ENCODE assay signal across 8 cellular contexts in genomic region chr17:57357392-57357784, GRCh38.
DNase-seq lines count a peak whose midpoint lies in the region; ATAC-seq and TF ChIP-seq lines count a peak whose summit lies in the region.

No MANE protein-coding gene starts in this region.

- no peak overlapping the region for H3K9ac ChIP-seq in liver (ENCODE audit: low read depth in 1 of 2, low read length in 2 of 2)

- no peaks in the 10 kb centered on the region for H3K9me3 Mint-ChIP-seq in activated CD4-positive, alpha-beta T cell treated with anti-CD3 and anti-CD28 coated beads, Interleukin-2, amount 10 ng/mL, durations not matched to agents 7 days and 5 days
- no peaks in the 10 kb centered on the region for H3K9me3 Mint-ChIP-seq in activated T-helper 17 cell treated with anti-CD3 and anti-CD28 coated beads, Interleukin-2, amount 50 U/mL, for 72 hours

- no peak overlapping the region for H3K27ac ChIP-seq in liver (ENCODE audit: low read depth in 1 of 2, low read length in 2 of 2)

- no peaks in the 10 kb centered on the region for H3K9me3 ChIP-seq in liver (ENCODE audit: control insufficient read depth in 4 of 4, low read length in 3 of 4)

- CTCF ChIA-PET in activated CD4-positive, alpha-beta T cell treated with anti-CD3 and anti-CD28 coated beads, Interleukin-2, amount 10 ng/mL, durations not matched to agents 7 days and 5 days (lab: Charles Lee) = interaction anchor here (1.1 kb wide), 1 partner anchor 114 kb away, joined by 3 read pairs; no protein-coding TSS in a partner anchor

- peak in 1 of 2 donors; percentile 32 for TF ChIP-seq RAD21 in liver (IDR thresholded peaks at IDR 0.05)

- peak; percentile 55 for ATAC-seq in HG03196 (IDR thresholded peaks at IDR 0.05; ENCODE audit: unreplicated experiment)
- ATAC-seq in activated T-helper 17 cell treated with anti-CD3 and anti-CD28 coated beads, Interleukin-2, amount 50 U/mL, for 72 hours (replicated peaks) = no peak

- no peaks in the 10 kb centered on the region for H3K36me3 ChIP-seq in liver (ENCODE audit: control insufficient read depth in 4 of 4, insufficient read depth in 3 of 4, low read depth in 1 of 4, low read length in 3 of 4)

- H3K36me3 Mint-ChIP-seq in activated CD4-positive, alpha-beta T cell treated with anti-CD3 and anti-CD28 coated beads, Interleukin-2, amount 10 ng/mL, durations not matched to agents 7 days and 5 days (ENCODE audit: low read depth) = peaks cover 10% of the 10 kb centered on the region
- peaks cover 12% of the 10 kb centered on the region for H3K36me3 Mint-ChIP-seq in activated T-helper 17 cell treated with anti-CD3 and anti-CD28 coated beads, Interleukin-2, amount 50 U/mL, for 72 hours (ENCODE audit: low read depth)

- TF ChIP-seq CTCF in liver (IDR thresholded peaks at IDR 0.05; ENCODE audit: low read depth, low read length, missing input control) = no peak

- H3K27ac Mint-ChIP-seq in activated CD4-positive, alpha-beta T cell treated with anti-CD3 and anti-CD28 coated beads, Interleukin-2, amount 10 ng/mL, durations not matched to agents 7 days and 5 days = peak overlapping the region; percentile 15
- H3K27ac Mint-ChIP-seq in activated T-helper 17 cell treated with anti-CD3 and anti-CD28 coated beads, Interleukin-2, amount 50 U/mL, for 72 hours = peak overlapping the region; percentile 74

- no peak overlapping the region for H3K4me3 ChIP-seq in liver (ENCODE audit: low read depth in 1 of 3, low read length in 3 of 3)

- POLR2A ChIA-PET in activated CD4-positive, alpha-beta T cell treated with anti-CD3 and anti-CD28 coated beads, Interleukin-2, amount 10 ng/mL, durations not matched to agents 7 days and 5 days (lab: Charles Lee) = interaction anchor here (0.7 kb wide), 1 partner anchor 79 kb away, joined by 3 read pairs; no protein-coding TSS in a partner anchor

- peaks cover 47% of the 10 kb centered on the region for H3K4me1 Mint-ChIP-seq in activated CD4-positive, alpha-beta T cell treated with anti-CD3 and anti-CD28 coated beads, Interleukin-2, amount 10 ng/mL, durations not matched to agents 7 days and 5 days
- H3K4me1 Mint-ChIP-seq in activated T-helper 17 cell treated with anti-CD3 and anti-CD28 coated beads, Interleukin-2, amount 50 U/mL, for 72 hours = peaks cover 42% of the 10 kb centered on the region

- WGBS in liver = 71% methylated on average over 11 of the region's 11 CpGs

- H3K4me3 Mint-ChIP-seq in activated CD4-positive, alpha-beta T cell treated with anti-CD3 and anti-CD28 coated beads, Interleukin-2, amount 10 ng/mL, durations not matched to agents 7 days and 5 days = no peak overlapping the region
- no peak overlapping the region for H3K4me3 Mint-ChIP-seq in activated T-helper 17 cell treated with anti-CD3 and anti-CD28 coated beads, Interleukin-2, amount 50 U/mL, for 72 hours

- H3K4me1 ChIP-seq in liver (ENCODE audit: control insufficient read depth in 4 of 4, insufficient read depth in 4 of 4, low read length in 3 of 4) = peaks cover 0 to 3% (median 0%) of the 10 kb centered on the region in 4 donors

- DNase-seq in activated CD4-positive, alpha-beta T cell treated with anti-CD3 and anti-CD28 coated beads, Interleukin-2, amount 10 ng/mL, durations not matched to agents 7 days and 5 days = no peak
- no peak for DNase-seq in activated CD4-positive, alpha-beta T cell treated with anti-CD3 and anti-CD28 coated beads, Interleukin-2, amount 50 U/mL, for 48 hours
- DNase-seq in SK-N-DZ (ENCODE audit: low spot score) (no peak), EL (no peak), foreskin melanocyte (no peak)

- H3K27me3 ChIP-seq in liver (ENCODE audit: control insufficient read depth in 4 of 4, insufficient read depth in 4 of 4, low read length in 3 of 4) = no peaks in the 10 kb centered on the region

- H3K27me3 Mint-ChIP-seq in activated CD4-positive, alpha-beta T cell treated with anti-CD3 and anti-CD28 coated beads, Interleukin-2, amount 10 ng/mL, durations not matched to agents 7 days and 5 days = no peaks in the 10 kb centered on the region
- no peaks in the 10 kb centered on the region for H3K27me3 Mint-ChIP-seq in activated T-helper 17 cell treated with anti-CD3 and anti-CD28 coated beads, Interleukin-2, amount 50 U/mL, for 72 hours

TF ChIP-seq in liver, 16 proteins besides CTCF, POLR2A, EP300 and RAD21:
- TF ChIP-seq SP1 (IDR thresholded peaks at IDR 0.05) (peak; percentile 17), TAF1 (conservative IDR thresholded peaks at IDR 0.05) (no peak)
